Comparison of ENCODE assay signal across 24 cellular contexts in genomic region chr5:29185558-29185957, GRCh38.
DNase-seq lines count a peak whose midpoint lies in the region; ATAC-seq, FAIRE-seq and TF ChIP-seq lines count a peak whose summit lies in the region.
"Had no signal": no experiment of that assay in that cellular context is flagged by ENCODE, and none has a peak within 500 bp of the region (broad histone marks: within the 10 kb centered on the region; RNA-seq: fewer than 3 reads in every experiment).

No MANE protein-coding gene starts in this region.

- ATAC-seq in K562 (no peak), GM18870 (IDR thresholded peaks at IDR 0.05; ENCODE audit: unreplicated experiment) (no peak)
- ATAC-seq: GM12878 had no signal

- no peak overlapping the region for H3K4me3 ChIP-seq in OCI-LY3 (ENCODE audit: low read length)
- H3K4me3 ChIP-seq in K562 = no peak overlapping the region
- H3K4me3 ChIP-seq in small intestine (ENCODE audit: low read depth in 1 of 2, low read length in 2 of 2) = no peak overlapping the region
- H3K4me3 ChIP-seq: BLaER1, GM12878 had no signal

- no peaks in the 10 kb centered on the region for H4K20me1 ChIP-seq in OCI-LY3 (ENCODE audit: insufficient read depth, low read length)
- H4K20me1 ChIP-seq in K562 (replicated peaks; ENCODE audit: control insufficient read depth, insufficient read depth, low read length) = no peaks in the 10 kb centered on the region
- H4K20me1 ChIP-seq: BLaER1 had no signal

- no peak for TF ChIP-seq RAD21 in K562 (CRISPR knock-in tag; conservative IDR thresholded peaks at IDR 0.05 in 1 of 2, IDR thresholded peaks at IDR 0.05 in 1 of 2)

- intact Hi-C loops in K562 (cut with micrococcal nuclease) = no loop called here

- in situ Hi-C loops in K562 (cut with MboI) = no loop called here

- FAIRE-seq in H54 (lab: Jason Lieb, UNC) (peak; percentile 81), K562 (lab: Jason Lieb, UNC) (no peak), small intestine (lab: Jason Lieb, UNC) (no peak)
- FAIRE-seq: GM12878, GM12892, GM18507, GM19239 had no signal

- no peak for TF ChIP-seq EP300 in K562 (IDR thresholded peaks at IDR 0.05; ENCODE audit: low read length)

- TF ChIP-seq POLR2A in H54 (IDR thresholded peaks at IDR 0.05; ENCODE audit: low read depth, low read length) (no peak), K562 (conservative IDR thresholded peaks at IDR 0.05) (no peak)

- H3K36me3 ChIP-seq in OCI-LY3 (replicated peaks; ENCODE audit: low read depth, low read length) (no peaks in the 10 kb centered on the region), K562 (ENCODE audit: control insufficient read depth, insufficient read depth, low read length) (no peaks in the 10 kb centered on the region), small intestine (ENCODE audit: control insufficient read depth in 2 of 2, insufficient read depth in 2 of 2, low read length in 2 of 2) (no peaks in the 10 kb centered on the region)
- H3K36me3 ChIP-seq: BE2C, BLaER1 had no signal

- no peak overlapping the region for H3K27ac ChIP-seq in OCI-LY3 (ENCODE audit: low read length)
- H3K27ac ChIP-seq in K562 (ENCODE audit: extremely low read depth, low read depth, low read length) = no peak overlapping the region
- no peak overlapping the region for H3K27ac ChIP-seq in small intestine (ENCODE audit: low read depth in 1 of 2, low read length in 1 of 2)
- H3K27ac ChIP-seq: BLaER1 had no signal

- TF ChIP-seq CTCF in OCI-LY3 (IDR thresholded peaks at IDR 0.05; ENCODE audit: low read depth, low read length) = no peak
- TF ChIP-seq CTCF in K562 (IDR thresholded peaks at IDR 0.05 in 2 of 3, conservative IDR thresholded peaks at IDR 0.05 in 1 of 3; ENCODE audit: insufficient read depth in 2 of 3, low read depth in 1 of 3, low read length in 3 of 3) = no peak

- no peaks in the 10 kb centered on the region for H3K27me3 ChIP-seq in OCI-LY3 (ENCODE audit: low read depth, low read length)
- no peaks in the 10 kb centered on the region for H3K27me3 ChIP-seq in K562 (ENCODE audit: control insufficient read depth in 2 of 2, insufficient read depth in 2 of 2, low read length in 2 of 2)
- H3K27me3 ChIP-seq in small intestine (ENCODE audit: control insufficient read depth in 2 of 2, insufficient read depth in 2 of 2, low read length in 2 of 2) = no peaks in the 10 kb centered on the region
- H3K27me3 ChIP-seq: BE2C, BLaER1 had no signal

- no peaks in the 10 kb centered on the region for H3K9me1 ChIP-seq in K562 (ENCODE audit: control insufficient read depth, insufficient read depth, low read length)

- POLR2A ChIA-PET in K562 (lab: Yijun Ruan, JAX) = no interaction called here

- no peaks in the 10 kb centered on the region for H3K79me2 ChIP-seq in OCI-LY3 (ENCODE audit: low read length)
- no peaks in the 10 kb centered on the region for H3K79me2 ChIP-seq in K562 (ENCODE audit: control insufficient read depth, insufficient read depth, low read length)

- 6% methylated on average over 1 of the region's 1 CpG for WGBS in K562 (ENCODE audit: insufficient coverage, low coverage, missing lambda C conversion rate)
- WGBS in small intestine, 3 donors = 79 to 84% (median 84%) methylated on average over 1 of the region's 1 CpG

- DNase-seq in H54 (ENCODE audit: insufficient read length, low spot score) = no peak
- DNase-seq in K562 (ENCODE audit: extremely low read depth in 1 of 4, low spot score in 3 of 4) = no peak
- DNase-seq in small intestine = no peak
- DNase-seq: 8988T; ACHN; BE2C; C1 segment of cervical spinal cord; CD4-positive, alpha-beta memory T cell; CD4-positive, CD25-positive, alpha-beta regulatory T cell; CD8-positive, alpha-beta memory T cell; COR-L47; DMS 273 treated with DMSO at 0.1 percent for 48 hours; DMS153; DMS79; DND-41; EL; GDM1 had no signal

- H3K4me1 ChIP-seq in OCI-LY3 (ENCODE audit: low read length) (no peaks in the 10 kb centered on the region), K562 (replicated peaks in 1 of 2; ENCODE audit: control insufficient read depth in 2 of 2, insufficient read depth in 2 of 2, low read length in 2 of 2) (no peaks in the 10 kb centered on the region), small intestine (ENCODE audit: control insufficient read depth in 2 of 2, insufficient read depth in 1 of 2, low read depth in 1 of 2, low read length in 1 of 2) (no peaks in the 10 kb centered on the region)
- H3K4me1 ChIP-seq: BE2C, BLaER1 had no signal

- CTCF ChIA-PET in K562 (lab: Yijun Ruan, JAX; ENCODE audit: low intra/inter-chr PET ratio) = no interaction called here

- no peak overlapping the region for H3K9ac ChIP-seq in OCI-LY3 (ENCODE audit: low read length)
- no peak overlapping the region for H3K9ac ChIP-seq in K562 (ENCODE audit: insufficient read depth in 1 of 2, low read depth in 2 of 2, low read length in 2 of 2)
- H3K9ac ChIP-seq: BLaER1 had no signal

- H2AFZ ChIP-seq in OCI-LY3 (ENCODE audit: low read depth, low read length) (peak overlapping the region; percentile 30; the same call in 1 of the 2 replicates), K562 (ENCODE audit: low read depth, low read length) (no peak overlapping the region)

- no peak overlapping the region for H3K4me2 ChIP-seq in OCI-LY3 (ENCODE audit: low read length)
- H3K4me2 ChIP-seq in K562 (ENCODE audit: insufficient read depth, low read length) = no peak overlapping the region
- H3K4me2 ChIP-seq: BLaER1 had no signal

- no peaks in the 10 kb centered on the region for H3K9me3 ChIP-seq in OCI-LY3 (ENCODE audit: insufficient read depth, low read length)
- H3K9me3 ChIP-seq in K562 (replicated peaks; ENCODE audit: control insufficient read depth, insufficient read depth, low read depth, low read length) = no peaks in the 10 kb centered on the region
- no peaks in the 10 kb centered on the region for H3K9me3 ChIP-seq in small intestine (ENCODE audit: control insufficient read depth, low read depth)
- H3K9me3 ChIP-seq: BE2C, BLaER1 had no signal

- no TSS peak for BruUV-seq in K562 (replicated peaks; lab: Mats Ljungman, UMichigan)

TF ChIP-seq in K562, 482 proteins besides CTCF, POLR2A, EP300 and RAD21 (continues in another document):
- TF ChIP-seq ATF3 (IDR thresholded peaks at IDR 0.05) (no peak), ATF3 (CRISPR knock-in tag; conservative IDR thresholded peaks at IDR 0.05) (no peak), FOSL1 (tag; conservative IDR thresholded peaks at IDR 0.05) (no peak), ZBTB8A (IDR thresholded peaks at IDR 0.05; ENCODE audit: partially characterized antibody) (no peak), ZNF224 (CRISPR knock-in tag; IDR thresholded peaks at IDR 0.05) (no peak), EWSR1 (IDR thresholded peaks at IDR 0.05; ENCODE audit: borderline replicate concordance, low read depth, partially characterized antibody) (no peak), ZNF408 (CRISPR knock-in tag; IDR thresholded peaks at IDR 0.05; ENCODE audit: low read depth) (no peak)
